22 cellular contexts compared by ENCODE assay signal in the genomic region with DNA sequence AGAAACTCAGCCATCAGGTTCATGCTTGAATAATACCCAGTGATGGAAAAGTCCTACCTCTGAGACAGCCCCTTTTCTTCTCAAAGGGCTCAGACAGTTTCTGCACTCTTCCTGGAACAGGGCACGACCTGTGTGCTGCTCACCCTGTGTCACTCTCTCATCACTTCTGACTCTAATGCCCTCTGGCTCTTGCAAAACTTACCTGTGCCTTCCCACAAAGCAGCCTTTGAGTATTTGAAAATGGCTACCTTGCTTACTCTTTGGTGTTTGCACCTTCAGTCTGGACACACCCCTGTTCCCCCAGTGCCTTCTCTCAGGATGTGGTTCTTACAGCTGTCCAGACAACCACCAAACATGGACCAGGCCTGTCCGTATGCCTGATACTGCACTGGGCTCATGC.
"Had no signal": no experiment of that assay in that cellular context is flagged by ENCODE, and none has a peak within 500 bp of the region (broad histone marks: within the 10 kb centered on the region; RNA-seq: fewer than 3 reads in every experiment).

No MANE protein-coding gene starts in this region.

- H3K4me1 ChIP-seq: gastrocnemius medialis, lower lobe of right lung, right atrium auricular region, sigmoid colon, stomach, transverse colon had no signal

- H3K4me1 Mint-ChIP-seq: naive B cell had no signal

- ATAC-seq: effector memory CD8-positive, alpha-beta T cell; gastrocnemius medialis; left cardiac atrium had no signal

- H3K27ac Mint-ChIP-seq: dendritic cell treated with granulocyte-macrophage colony-stimulating factor and Interleukin-4, amounts not matched to agents 40 ng/mL and 50 ng/mL, for 4 days; effector memory CD8-positive, alpha-beta T cell; naive B cell had no signal

- FAIRE-seq: colon, kidney, small intestine had no signal

- H3K4me3 ChIP-seq: gastrocnemius medialis, left ventricle myocardium inferior, lower lobe of right lung, right atrium auricular region, sigmoid colon, stomach, thoracic aorta, transverse colon had no signal

- DNase-seq: effector memory CD8-positive, alpha-beta T cell; erythroblast; gastrocnemius medialis; kidney; left cardiac atrium; left ventricle myocardium inferior; lower lobe of right lung; mesenchymal stem cell; midbrain; naive B cell; posterior cingulate gyrus; sigmoid colon; small intestine; stimulated activated CD4-positive, alpha-beta T cell treated with anti-CD3 and anti-CD28 coated beads, Interleukin-12 subunit alpha, Interleukin-12 subunit beta, amount 100 ng/mL, for 4 hours; stimulated activated naive CD4-positive, alpha-beta T cell; stomach; substantia nigra; transverse colon had no signal

- H3K4me3 Mint-ChIP-seq: dendritic cell treated with granulocyte-macrophage colony-stimulating factor and Interleukin-4, amounts not matched to agents 40 ng/mL and 50 ng/mL, for 4 days; effector memory CD8-positive, alpha-beta T cell; naive B cell had no signal

- H3K36me3 ChIP-seq: gastrocnemius medialis, left ventricle myocardium inferior, lower lobe of right lung, right atrium auricular region, sigmoid colon, stomach, thoracic aorta, transverse colon had no signal

- H3K9me3 ChIP-seq: gastrocnemius medialis, lower lobe of right lung, right atrium auricular region, sigmoid colon, stomach, thoracic aorta, transverse colon had no signal

- H3K27me3 ChIP-seq: gastrocnemius medialis, right atrium auricular region, sigmoid colon, stomach, transverse colon had no signal

- H3K27me3 Mint-ChIP-seq: dendritic cell treated with granulocyte-macrophage colony-stimulating factor and Interleukin-4, amounts not matched to agents 40 ng/mL and 50 ng/mL, for 4 days; naive B cell had no signal

- H3K27ac ChIP-seq: gastrocnemius medialis, left ventricle myocardium inferior, lower lobe of right lung, right atrium auricular region, sigmoid colon, stomach, thoracic aorta, transverse colon had no signal

- H3K9me3 Mint-ChIP-seq: dendritic cell treated with granulocyte-macrophage colony-stimulating factor and Interleukin-4, amounts not matched to agents 40 ng/mL and 50 ng/mL, for 4 days; effector memory CD8-positive, alpha-beta T cell had no signal

- H3K36me3 Mint-ChIP-seq: naive B cell had no signal
